19 cellular contexts compared by ENCODE assay signal in genomic region chr9:103942652-103943051, GRCh38.
A peak's percentile ranks its signal among the peaks of the same experiment; 100 is the strongest.
DNase-seq lines count a peak whose midpoint lies in the region; ATAC-seq, FAIRE-seq and TF ChIP-seq lines count a peak whose summit lies in the region.
"Had no signal": no experiment of that assay in that cellular context is flagged by ENCODE, and none has a peak within 500 bp of the region (broad histone marks: within the 10 kb centered on the region; RNA-seq: fewer than 3 reads in every experiment).

No MANE protein-coding gene starts in this region.

- peak; percentile 12 for DNase-seq in DMS79 (lab: John Stamatoyannopoulos, UW)
- peak; percentile 92 for DNase-seq in NCI-H146 (lab: John Stamatoyannopoulos, UW)
- peak; percentile 21 for DNase-seq in NCI-H2196 (lab: John Stamatoyannopoulos, UW; ENCODE audit: unreplicated experiment)
- DNase-seq in SHP77 (lab: John Stamatoyannopoulos, UW): peak; percentile 89 to 90
- no peak for DNase-seq in D721Med (ENCODE audit: insufficient read length, low spot score)
- no peak for DNase-seq in AG20443 (ENCODE audit: low spot score)
- DNase-seq in amygdala (lab: John Stamatoyannopoulos, UW): no peak
- DNase-seq: activated CD4-positive, CD25-positive, alpha-beta regulatory T cell; activated naive CD4-positive, alpha-beta T cell treated with Interleukin-2 at 50 U/mL for 16 hours; activated T-cell treated with anti-CD3 and anti-CD28 coated beads, Interleukin-2, amount 50 U/mL, for 24 hours; anterior cingulate cortex; HCEC 1CT; head of caudate nucleus; Karpas-422; left cardiac atrium; pancreas; stimulated activated naive B cell treated with anti-CD40 and anti-IgM and Interleukin-4, amounts not matched to agents 10 μg/mL and 1 μg/mL and 100 μg/mL, for 72 hours had no signal

- FAIRE-seq in D721Med (lab: Jason Lieb, UNC): no peak
- FAIRE-seq: pancreas had no signal

- ATAC-seq in GM21381 (IDR thresholded peaks at IDR 0.05; ENCODE audit: unreplicated experiment): no peak
- ATAC-seq: left cardiac atrium; natural killer cell treated with Interleukin-12 subunit alpha and Interleukin-12 subunit beta and Interleukin-15 and Interleukin-18, amount 100 ng/mL, for 72 hours; stimulated activated naive B cell treated with anti-CD40 and anti-IgM and Interleukin-4, amounts not matched to agents 10 μg/mL and 1 μg/mL and 100 μg/mL, for 72 hours had no signal

- TF ChIP-seq CTCF in D721Med (IDR thresholded peaks at IDR 0.05; ENCODE audit: insufficient read depth, missing control alignments): no peak

Comparison
In these comparisons a context has a peak if more than half of its experiments do, and no peak if none do; other contexts are left out.
1. DNase-seq: peak in DMS79 (single experiment), NCI-H146 (single experiment), NCI-H2196 (single experiment) and SHP77 (2 of 2); none in D721Med (single experiment), AG20443 (single experiment) and amygdala (0 of 56).